1 cellular context compared by ENCODE assay signal in genomic region chr6:147154454-147154853, GRCh38.
TF ChIP-seq lines count a peak whose summit lies in the region.

No MANE protein-coding gene starts in this region.

TF ChIP-seq in SK-N-SH treated with all-trans-retinoic acid at 6 μM for 48 hours, 23 proteins besides CTCF, POLR2A, EP300 and RAD21 (continued from another document):
- TF ChIP-seq TSHZ2 (CRISPR knock-in tag; IDR thresholded peaks at IDR 0.05) (no peak), ESRRG (CRISPR knock-in tag; IDR thresholded peaks at IDR 0.05) (no peak), ZNF8 (CRISPR knock-in tag; IDR thresholded peaks at IDR 0.05) (no peak), CSDC2 (CRISPR knock-in tag; IDR thresholded peaks at IDR 0.05) (no peak), PATZ1 (CRISPR knock-in tag; IDR thresholded peaks at IDR 0.05; ENCODE audit: borderline replicate concordance) (no peak), CSRNP3 (CRISPR knock-in tag; IDR thresholded peaks at IDR 0.05) (no peak), OSR1 (CRISPR knock-in tag; IDR thresholded peaks at IDR 0.05) (no peak), TOX (CRISPR knock-in tag; IDR thresholded peaks at IDR 0.05; ENCODE audit: borderline replicate concordance) (no peak), BACH2 (CRISPR knock-in tag; IDR thresholded peaks at IDR 0.05; ENCODE audit: borderline replicate concordance) (no peak), ZFP3 (CRISPR knock-in tag; IDR thresholded peaks at IDR 0.05) (no peak), ZNF70 (CRISPR knock-in tag; IDR thresholded peaks at IDR 0.05) (no peak), SNAI2 (CRISPR knock-in tag; IDR thresholded peaks at IDR 0.05) (no peak), ISL1 (CRISPR knock-in tag; IDR thresholded peaks at IDR 0.05) (no peak), RARB (CRISPR knock-in tag; IDR thresholded peaks at IDR 0.05) (no peak), GLIS3 (CRISPR knock-in tag; IDR thresholded peaks at IDR 0.05) (no peak), CREB5 (CRISPR knock-in tag; IDR thresholded peaks at IDR 0.05; ENCODE audit: low read depth) (no peak)
TF ChIP-seq in SK-N-SH treated with all-trans-retinoic acid at 6 μM for 48 hours: peak in this region for 0.
